Comparison of ENCODE assay signal across 1 cellular context in the genomic region with DNA sequence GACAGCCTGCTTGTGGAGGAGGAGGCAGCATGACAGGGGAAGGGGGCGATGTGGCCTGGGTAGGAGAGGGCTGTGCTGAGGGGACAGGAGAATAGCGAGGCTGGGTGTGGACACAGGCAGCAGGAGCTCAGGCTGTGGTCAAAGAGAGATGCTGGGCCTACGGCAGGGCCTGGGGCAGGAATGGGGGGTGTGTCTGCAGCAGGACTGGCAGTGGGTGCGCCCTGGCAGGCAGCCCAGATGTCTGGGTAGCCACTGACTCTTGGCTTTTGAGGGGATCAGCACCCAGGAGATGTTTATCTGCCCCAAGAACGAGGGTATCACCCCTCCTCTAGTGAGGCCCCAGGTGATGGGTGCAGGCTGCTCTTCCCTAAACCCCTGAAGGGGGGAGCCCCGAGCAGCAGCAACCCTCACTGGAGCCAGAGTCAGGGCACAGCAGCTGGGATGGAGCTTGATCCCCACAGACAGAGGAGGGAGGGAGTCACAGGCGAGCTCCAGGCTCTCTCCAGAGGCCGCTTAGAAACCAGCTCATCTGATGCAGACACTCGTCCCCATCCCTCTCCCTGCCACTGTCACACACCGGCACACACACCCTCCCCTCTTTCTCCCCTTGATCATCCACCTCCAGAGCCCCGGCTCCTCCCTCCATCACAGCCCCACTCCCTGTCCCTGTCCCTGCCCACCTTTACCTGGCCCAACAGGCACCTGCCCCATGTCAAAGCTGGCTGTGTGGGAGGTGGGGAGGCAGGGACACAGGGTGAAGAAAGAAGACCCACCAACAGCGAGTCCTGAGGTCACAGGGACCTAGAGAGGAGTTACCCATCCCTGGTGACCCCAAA.
TF ChIP-seq lines count a peak whose summit lies in the region.

No MANE protein-coding gene starts in this region.

TF ChIP-seq in IMR-90, 13 proteins besides CTCF, POLR2A, EP300 and RAD21:
- TF ChIP-seq CHD1 (IDR thresholded peaks at IDR 0.05; ENCODE audit: low read depth, low read length) (no peak), MAFK (IDR thresholded peaks at IDR 0.05; ENCODE audit: low read depth, low read length) (no peak), SMC3 (IDR thresholded peaks at IDR 0.05; ENCODE audit: low read depth, low read length) (no peak), MXI1 (IDR thresholded peaks at IDR 0.05; ENCODE audit: borderline replicate concordance, low read depth, low read length) (no peak), BHLHE40 (IDR thresholded peaks at IDR 0.05; ENCODE audit: low read depth, low read length) (no peak), RFX5 (IDR thresholded peaks at IDR 0.05; ENCODE audit: low read depth, low read length) (no peak), RCOR1 (IDR thresholded peaks at IDR 0.05; ENCODE audit: insufficient replicate concordance, low read length) (no peak)
